Comparison of ENCODE assay signal across 1 cellular context in the genomic region with DNA sequence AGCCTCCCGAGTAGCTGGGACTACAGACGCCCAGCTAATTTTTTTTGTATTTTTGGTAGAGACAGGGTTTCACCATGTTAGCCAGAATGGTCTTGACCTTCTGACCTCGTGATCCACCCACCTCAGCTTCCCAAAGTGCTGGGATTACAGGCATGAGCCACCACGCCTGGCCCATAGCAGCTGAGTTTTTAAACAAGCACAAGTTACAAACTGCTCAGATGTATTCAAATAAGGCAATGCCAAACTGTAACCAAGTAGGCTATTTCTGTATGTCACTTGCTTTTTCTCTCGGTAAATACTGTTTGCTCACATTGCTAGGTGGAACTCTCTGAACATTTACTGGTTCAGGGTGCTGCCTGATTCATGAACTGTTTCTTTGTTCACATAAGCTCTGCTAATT.
TF ChIP-seq lines count a peak whose summit lies in the region.

No MANE protein-coding gene starts in this region.

TF ChIP-seq in SK-N-SH, 30 proteins besides CTCF, POLR2A, EP300 and RAD21 (continued from another document):
- TF ChIP-seq, protein P1, sequence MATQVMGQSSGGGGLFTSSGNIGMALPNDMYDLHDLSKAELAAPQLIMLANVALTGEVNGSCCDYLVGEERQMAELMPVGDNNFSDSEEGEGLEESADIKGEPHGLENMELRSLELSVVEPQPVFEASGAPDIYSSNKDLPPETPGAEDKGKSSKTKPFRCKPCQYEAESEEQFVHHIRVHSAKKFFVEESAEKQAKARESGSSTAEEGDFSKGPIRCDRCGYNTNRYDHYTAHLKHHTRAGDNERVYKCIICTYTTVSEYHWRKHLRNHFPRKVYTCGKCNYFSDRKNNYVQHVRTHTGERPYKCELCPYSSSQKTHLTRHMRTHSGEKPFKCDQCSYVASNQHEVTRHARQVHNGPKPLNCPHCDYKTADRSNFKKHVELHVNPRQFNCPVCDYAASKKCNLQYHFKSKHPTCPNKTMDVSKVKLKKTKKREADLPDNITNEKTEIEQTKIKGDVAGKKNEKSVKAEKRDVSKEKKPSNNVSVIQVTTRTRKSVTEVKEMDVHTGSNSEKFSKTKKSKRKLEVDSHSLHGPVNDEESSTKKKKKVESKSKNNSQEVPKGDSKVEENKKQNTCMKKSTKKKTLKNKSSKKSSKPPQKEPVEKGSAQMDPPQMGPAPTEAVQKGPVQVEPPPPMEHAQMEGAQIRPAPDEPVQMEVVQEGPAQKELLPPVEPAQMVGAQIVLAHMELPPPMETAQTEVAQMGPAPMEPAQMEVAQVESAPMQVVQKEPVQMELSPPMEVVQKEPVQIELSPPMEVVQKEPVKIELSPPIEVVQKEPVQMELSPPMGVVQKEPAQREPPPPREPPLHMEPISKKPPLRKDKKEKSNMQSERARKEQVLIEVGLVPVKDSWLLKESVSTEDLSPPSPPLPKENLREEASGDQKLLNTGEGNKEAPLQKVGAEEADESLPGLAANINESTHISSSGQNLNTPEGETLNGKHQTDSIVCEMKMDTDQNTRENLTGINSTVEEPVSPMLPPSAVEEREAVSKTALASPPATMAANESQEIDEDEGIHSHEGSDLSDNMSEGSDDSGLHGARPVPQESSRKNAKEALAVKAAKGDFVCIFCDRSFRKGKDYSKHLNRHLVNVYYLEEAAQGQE (IDR thresholded peaks at IDR 0.05; ENCODE audit: low read depth, low read length), result no peak
- TF ChIP-seq TEAD4 (IDR thresholded peaks at IDR 0.05; ENCODE audit: borderline replicate concordance, insufficient read depth) (no peak), YY1 (IDR thresholded peaks at IDR 0.05; ENCODE audit: low read depth) (no peak), RXRA (IDR thresholded peaks at IDR 0.05; ENCODE audit: borderline replicate concordance, low read depth) (no peak), FOXM1 (IDR thresholded peaks at IDR 0.05; ENCODE audit: low read depth) (no peak), SMC3 (IDR thresholded peaks at IDR 0.05; ENCODE audit: low read depth, low read length) (no peak), MXI1 (IDR thresholded peaks at IDR 0.05; ENCODE audit: low read depth, low read length) (no peak), CHD2 (IDR thresholded peaks at IDR 0.05; ENCODE audit: low read length, partially characterized antibody) (no peak)
- TF ChIP-seq, protein P2, sequence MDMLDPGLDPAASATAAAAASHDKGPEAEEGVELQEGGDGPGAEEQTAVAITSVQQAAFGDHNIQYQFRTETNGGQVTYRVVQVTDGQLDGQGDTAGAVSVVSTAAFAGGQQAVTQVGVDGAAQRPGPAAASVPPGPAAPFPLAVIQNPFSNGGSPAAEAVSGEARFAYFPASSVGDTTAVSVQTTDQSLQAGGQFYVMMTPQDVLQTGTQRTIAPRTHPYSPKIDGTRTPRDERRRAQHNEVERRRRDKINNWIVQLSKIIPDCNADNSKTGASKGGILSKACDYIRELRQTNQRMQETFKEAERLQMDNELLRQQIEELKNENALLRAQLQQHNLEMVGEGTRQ (IDR thresholded peaks at IDR 0.05; ENCODE audit: borderline replicate concordance, low read depth, low read length), result no peak
- TF ChIP-seq, protein P3, sequence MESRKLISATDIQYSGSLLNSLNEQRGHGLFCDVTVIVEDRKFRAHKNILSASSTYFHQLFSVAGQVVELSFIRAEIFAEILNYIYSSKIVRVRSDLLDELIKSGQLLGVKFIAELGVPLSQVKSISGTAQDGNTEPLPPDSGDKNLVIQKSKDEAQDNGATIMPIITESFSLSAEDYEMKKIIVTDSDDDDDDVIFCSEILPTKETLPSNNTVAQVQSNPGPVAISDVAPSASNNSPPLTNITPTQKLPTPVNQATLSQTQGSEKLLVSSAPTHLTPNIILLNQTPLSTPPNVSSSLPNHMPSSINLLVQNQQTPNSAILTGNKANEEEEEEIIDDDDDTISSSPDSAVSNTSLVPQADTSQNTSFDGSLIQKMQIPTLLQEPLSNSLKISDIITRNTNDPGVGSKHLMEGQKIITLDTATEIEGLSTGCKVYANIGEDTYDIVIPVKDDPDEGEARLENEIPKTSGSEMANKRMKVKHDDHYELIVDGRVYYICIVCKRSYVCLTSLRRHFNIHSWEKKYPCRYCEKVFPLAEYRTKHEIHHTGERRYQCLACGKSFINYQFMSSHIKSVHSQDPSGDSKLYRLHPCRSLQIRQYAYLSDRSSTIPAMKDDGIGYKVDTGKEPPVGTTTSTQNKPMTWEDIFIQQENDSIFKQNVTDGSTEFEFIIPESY (IDR thresholded peaks at IDR 0.05; ENCODE audit: borderline replicate concordance, low read depth), result no peak
- TF ChIP-seq, protein P4, sequence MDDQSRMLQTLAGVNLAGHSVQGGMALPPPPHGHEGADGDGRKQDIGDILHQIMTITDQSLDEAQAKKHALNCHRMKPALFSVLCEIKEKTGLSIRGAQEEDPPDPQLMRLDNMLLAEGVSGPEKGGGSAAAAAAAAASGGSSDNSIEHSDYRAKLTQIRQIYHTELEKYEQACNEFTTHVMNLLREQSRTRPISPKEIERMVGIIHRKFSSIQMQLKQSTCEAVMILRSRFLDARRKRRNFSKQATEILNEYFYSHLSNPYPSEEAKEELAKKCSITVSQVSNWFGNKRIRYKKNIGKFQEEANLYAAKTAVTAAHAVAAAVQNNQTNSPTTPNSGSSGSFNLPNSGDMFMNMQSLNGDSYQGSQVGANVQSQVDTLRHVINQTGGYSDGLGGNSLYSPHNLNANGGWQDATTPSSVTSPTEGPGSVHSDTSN (IDR thresholded peaks at IDR 0.05), result no peak
